Comparison of ENCODE assay signal across 26 cellular contexts in genomic region chr20:62620624-62621023, GRCh38. TPM values are rescaled to one million over a fixed set of nuclear protein-coding genes. Genes with fewer than 3 reads are reported as not detected.
"Had no signal": no experiment of that assay in that cellular context is flagged by ENCODE, and none has a peak within 500 bp of the region (broad histone marks: within the 10 kb centered on the region; RNA-seq: fewer than 3 reads in every experiment).

No MANE protein-coding gene starts in this region.

- H3K27me3 Mint-ChIP-seq: activated naive CD8-positive, alpha-beta T cell treated with anti-CD3 and anti-CD28 coated beads, Interleukin-2, amount 10 ng/mL, durations not matched to agents 7 days and 5 days; activated T-cell treated with anti-CD3 and anti-CD28 coated beads, Interleukin-2, amount 50 U/mL, for 24 hours; naive thymus-derived CD8-positive, alpha-beta T cell; stimulated activated naive CD8-positive, alpha-beta T cell treated with anti-CD3 and anti-CD28 coated beads, Interleukin-15, amount 100 ng/mL, for 72 hours had no signal

- FAIRE-seq: bronchial epithelial cell, islet of Langerhans, urothelium cell line had no signal

- H3K36me3 Mint-ChIP-seq: activated naive CD8-positive, alpha-beta T cell treated with anti-CD3 and anti-CD28 coated beads, Interleukin-2, amount 10 ng/mL, durations not matched to agents 7 days and 5 days; mesothelial cell of epicardium; naive thymus-derived CD8-positive, alpha-beta T cell; WTC11 had no signal

- H3K27ac Mint-ChIP-seq: activated T-cell treated with anti-CD3 and anti-CD28 coated beads, Interleukin-2, amount 50 U/mL, for 24 hours; endodermal cell; mesothelial cell of epicardium; progenitor cell of endocrine pancreas; stimulated activated naive CD8-positive, alpha-beta T cell treated with anti-CD3 and anti-CD28 coated beads, Interleukin-15, amount 100 ng/mL, for 72 hours; WTC11 had no signal

- DNase-seq: activated CD4-positive, alpha-beta T cell treated with anti-CD3 and anti-CD28 coated beads, Interleukin-2, amount 50 U/mL, for 4 hours; activated CD8-positive, alpha-beta memory T cell treated with anti-CD3 and anti-CD28 coated beads for 24 hours; activated CD8-positive, alpha-beta memory T cell treated with anti-CD3 and anti-CD28 coated beads, Interleukin-2, amount 50 U/mL, for 4 hours; activated naive CD4-positive, alpha-beta T cell treated with Interleukin-2 at 50 U/mL for 16 hours; activated naive CD8-positive, alpha-beta T cell treated with anti-CD3 and anti-CD28 coated beads, Interleukin-2, amount 10 ng/mL, durations not matched to agents 7 days and 5 days; activated T-cell treated with anti-CD3 and anti-CD28 coated beads, Interleukin-2, amount 50 U/mL, for 24 hours; amniotic stem cell; cerebellar nuclear complex; cortex of kidney; endodermal cell; head of caudate nucleus; left colon; stimulated activated CD4-positive, alpha-beta T cell treated with anti-CD3 and anti-CD28 coated beads, Interleukin-12 subunit alpha, Interleukin-12 subunit beta, amount 100 ng/mL, for 4 hours; stimulated activated CD4-positive, alpha-beta T cell treated with anti-CD3 and anti-CD28 coated beads, Interleukin-4, amount 100 ng/mL, for 4 hours; stimulated activated naive CD8-positive, alpha-beta T cell treated with anti-CD3 and anti-CD28 coated beads, Interleukin-15, amount 100 ng/mL, for 72 hours; T-helper 9 cell; tibial artery had no signal

- H3K9me3 ChIP-seq: gastroesophageal sphincter, tibial artery had no signal

- ATAC-seq: gastroesophageal sphincter; left colon; naive thymus-derived CD8-positive, alpha-beta T cell; stimulated activated naive CD8-positive, alpha-beta T cell treated with anti-CD3 and anti-CD28 coated beads, Interleukin-15, amount 100 ng/mL, for 72 hours; WTC11 had no signal

- H3K4me3 ChIP-seq: gastroesophageal sphincter, tibial artery had no signal

- H3K4me3 Mint-ChIP-seq: activated naive CD8-positive, alpha-beta T cell treated with anti-CD3 and anti-CD28 coated beads, Interleukin-2, amount 10 ng/mL, durations not matched to agents 7 days and 5 days; activated T-cell treated with anti-CD3 and anti-CD28 coated beads, Interleukin-2, amount 50 U/mL, for 24 hours; endodermal cell; mesothelial cell of epicardium; naive thymus-derived CD8-positive, alpha-beta T cell; stimulated activated naive CD8-positive, alpha-beta T cell treated with anti-CD3 and anti-CD28 coated beads, Interleukin-15, amount 100 ng/mL, for 72 hours; WTC11 had no signal

- H3K27ac ChIP-seq: tibial artery had no signal

- H3K9me3 Mint-ChIP-seq: activated naive CD8-positive, alpha-beta T cell treated with anti-CD3 and anti-CD28 coated beads, Interleukin-2, amount 10 ng/mL, durations not matched to agents 7 days and 5 days; activated T-cell treated with anti-CD3 and anti-CD28 coated beads, Interleukin-2, amount 50 U/mL, for 24 hours; endodermal cell; mesothelial cell of epicardium; naive thymus-derived CD8-positive, alpha-beta T cell; stimulated activated naive CD8-positive, alpha-beta T cell treated with anti-CD3 and anti-CD28 coated beads, Interleukin-15, amount 100 ng/mL, for 72 hours; WTC11 had no signal

- H3K36me3 ChIP-seq: gastroesophageal sphincter, tibial artery had no signal

RNA-seq across cellular contexts. Expression of gene SLCO4A1, which starts 21.7 kb away (rescaled TPM):
- total RNA-seq: skeletal muscle tissue had no signal
